Comparison of ENCODE assay signal across 8 cellular contexts in genomic region chr1:11805454-11806306, GRCh38. TPM values are rescaled to one million over a fixed set of nuclear protein-coding genes. Genes with fewer than 3 reads are reported as not detected.
DNase-seq lines count a peak whose midpoint lies in the region; TF ChIP-seq lines count a peak whose summit lies in the region.

CLCN6 (plus strand) TSS chr1:11806191; CDS start chr1:11806263, 72 bp downstream.
MTHFR (minus strand) TSS chr1:11805964; CDS start chr1:11803116, 2,848 bp downstream.

- H3K36me3 Mint-ChIP-seq in H9 (ENCODE audit: insufficient read depth in 1 of 3, low read depth in 3 of 3) (peaks cover 23 to 43% (median 33%) of the 10 kb centered on the region in 3 experiments), neural crest cell (ENCODE audit: low read depth) (peaks cover 7% of the 10 kb centered on the region)

- peak within 1 kb of the TSS; percentile 59 for H3K14ac ChIP-seq in H9 (ENCODE audit: insufficient read depth, low read length)

- no peaks in the 10 kb centered on the region for H4K20me1 ChIP-seq in H9 (ENCODE audit: control insufficient read depth, insufficient read depth, insufficient read length)

- H2BK120ac ChIP-seq in H9 (ENCODE audit: low read depth, low read length, poor library complexity, severe bottlenecking) = no peak within 1 kb of the TSS

- peak; percentile 99 for DNase-seq in ELR (ENCODE audit: low read depth)
- peak; percentile 100 for DNase-seq in H9
- DNase-seq in MG63 = peak; percentile 99
- DNase-seq in SHP77 treated with DMSO at 0.1 percent for 48 hours (lab: John Stamatoyannopoulos, UW) = peak; percentile 95
- DNase-seq in activated gamma-delta T cell (lab: John Stamatoyannopoulos, UW) = peak; percentile 97
- peak; percentile 99 for DNase-seq in fibroblast of villous mesenchyme (ENCODE audit: low read depth)
- DNase-seq in neural crest cell (ENCODE audit: low read depth, low spot score) = peak; percentile 98

- no peak within 1 kb of the TSS for H3K23ac ChIP-seq in H9 (ENCODE audit: insufficient read length, low read depth, low read length)

- no peak within 1 kb of the TSS for H4K91ac ChIP-seq in H9 (ENCODE audit: insufficient read length, low read depth, low read length)

- H3K4me1 Mint-ChIP-seq in H9 (peaks cover 36 to 48% of the 10 kb centered on the region in 2 experiments), neural crest cell (peaks cover 66% of the 10 kb centered on the region)

- no peak within 1 kb of the TSS for H3K56ac ChIP-seq in H9 (ENCODE audit: insufficient read length, low read depth, low read length)

- peak within 1 kb of the TSS; percentile 99 to 100 (median 99) for H3K27ac Mint-ChIP-seq in H9
- H3K27ac Mint-ChIP-seq in neural crest cell (ENCODE audit: unreplicated experiment) = peak within 1 kb of the TSS; percentile 95

- H2BK12ac ChIP-seq in H9 (ENCODE audit: insufficient read length, low read depth, low read length) = no peak within 1 kb of the TSS

- H3K36me3 ChIP-seq in MG63 (peaks cover 24% of the 10 kb centered on the region), stomach smooth muscle (ENCODE audit: control insufficient read depth in 2 of 2, insufficient read depth in 2 of 2, low read length in 2 of 2) (peaks cover 8 to 12% of the 10 kb centered on the region in 2 donors)

- H3K9me3 Mint-ChIP-seq in H9 (no peaks in the 10 kb centered on the region), neural crest cell (no peaks in the 10 kb centered on the region)

- no peak within 1 kb of the TSS for H3T11ph ChIP-seq in H9 (ENCODE audit: low read length)

- H2AK5ac ChIP-seq in H9 (ENCODE audit: insufficient read length, low read length) = no peak within 1 kb of the TSS

- no peak within 1 kb of the TSS for H2BK20ac ChIP-seq in H9 (ENCODE audit: low read depth, low read length, poor library complexity, severe bottlenecking)

- H3K27ac ChIP-seq in H9 (ENCODE audit: insufficient read length, low read depth, low read length) (no peak within 1 kb of the TSS), stomach smooth muscle (ENCODE audit: low read length) (peak within 1 kb of the TSS; percentile 96)

- H3K4me3 Mint-ChIP-seq in H9 = peak within 1 kb of the TSS; percentile 98 to 99
- H3K4me3 Mint-ChIP-seq in neural crest cell = peak within 1 kb of the TSS; percentile 100

- H4K8ac ChIP-seq in H9 (replicated peaks; ENCODE audit: insufficient read length, low read depth, low read length) = no peak within 1 kb of the TSS

- H3K4me3 ChIP-seq in MG63 (peak within 1 kb of the TSS; percentile 83), fibroblast of villous mesenchyme (ENCODE audit: low read depth, low read length) (peak within 1 kb of the TSS; percentile 89), stomach smooth muscle (ENCODE audit: low read length in 2 of 2) (peak within 1 kb of the TSS; percentile 91 to 93)

- H3K9ac ChIP-seq in H9 (ENCODE audit: extremely low read depth, insufficient read length, low read length) (peak within 1 kb of the TSS; percentile 70), stomach smooth muscle (ENCODE audit: low read length in 2 of 2) (peak within 1 kb of the TSS; percentile 88 to 92)

- H3K9me3 ChIP-seq in H9 (ENCODE audit: control insufficient read depth, low read depth, low read length) = no peaks in the 10 kb centered on the region
- no peaks in the 10 kb centered on the region for H3K9me3 ChIP-seq in MG63
- H3K9me3 ChIP-seq in stomach smooth muscle (ENCODE audit: control insufficient read depth in 2 of 2, low read length in 2 of 2) = no peaks in the 10 kb centered on the region

- TF ChIP-seq CTCF in H9 (conservative IDR thresholded peaks at IDR 0.05) = no peak
- no peak for TF ChIP-seq CTCF in fibroblast of villous mesenchyme (IDR thresholded peaks at IDR 0.05; ENCODE audit: insufficient read depth, low read depth, low read length)
- TF ChIP-seq CTCF in neural crest cell (conservative IDR thresholded peaks at IDR 0.05) = no peak

- peaks cover 7% of the 10 kb centered on the region; the same call in 1 of the 2 replicates for H3K79me2 ChIP-seq in H9 (ENCODE audit: insufficient read depth, low read length)

- H3K4me2 ChIP-seq in H9 (ENCODE audit: insufficient read depth, insufficient read length, low read length) = peak within 1 kb of the TSS; percentile 92

- no CpG with 5 or more reads among the region's 68 CpGs for WGBS in H9 (ENCODE audit: extremely low coverage, insufficient read length, low lambda C conversion rate)

- H3K27me3 ChIP-seq in H9 (ENCODE audit: insufficient read depth, low read length) (no peaks in the 10 kb centered on the region), MG63 (no peaks in the 10 kb centered on the region), stomach smooth muscle (ENCODE audit: control insufficient read depth in 1 of 2, insufficient read depth in 2 of 2, low read length in 2 of 2) (no peaks in the 10 kb centered on the region)

- H4K5ac ChIP-seq in H9 (ENCODE audit: insufficient read length, low read depth, low read length) = no peak within 1 kb of the TSS

- no peak within 1 kb of the TSS for H3K4ac ChIP-seq in H9 (ENCODE audit: low read depth, low read length)

- H2BK15ac ChIP-seq in H9 (ENCODE audit: low read depth, low read length) = no peak within 1 kb of the TSS

- no peaks in the 10 kb centered on the region for H3K79me1 ChIP-seq in H9 (ENCODE audit: insufficient read depth, low read depth, low read length, poor library complexity, severe bottlenecking)

- H3K23me2 ChIP-seq in H9 (ENCODE audit: insufficient read length, low read depth, low read length, poor library complexity, severe bottlenecking) = peaks cover 13% of the 10 kb centered on the region

- H2BK5ac ChIP-seq in H9 (ENCODE audit: insufficient read length, low read length) = no peak within 1 kb of the TSS

- H3K18ac ChIP-seq in H9 (ENCODE audit: insufficient read length, low read depth, low read length) = peak within 1 kb of the TSS; percentile 50

- no peak within 1 kb of the TSS for H2AFZ ChIP-seq in H9 (ENCODE audit: low read length)

- H3K4me1 ChIP-seq in H9 (ENCODE audit: insufficient read depth, low read length) (peaks cover 3% of the 10 kb centered on the region; the same call in 1 of the 2 replicates), stomach smooth muscle (ENCODE audit: control insufficient read depth, insufficient read depth, low read length) (peaks cover 50% of the 10 kb centered on the region)

- H3K27me3 Mint-ChIP-seq in H9 (ENCODE audit: low read depth) (no peaks in the 10 kb centered on the region; the same call in 1 of the 2 replicates), neural crest cell (ENCODE audit: low read depth) (no peaks in the 10 kb centered on the region)

RNA-seq across cellular contexts. Expression of gene CLCN6, which starts in this region (rescaled TPM):
- 20.5 and 20.7 TPM in 2 replicates for total RNA-seq in H9 (2021)
- 1.5 and 6.1 TPM in 2 replicates for total RNA-seq in MG63 (2014; rRNA removed; shearing (Covaris generic); ENCODE audit: low replicate concordance)
- total RNA-seq in fibroblast of villous mesenchyme = 18.6 and 19.0 TPM in 2 replicates
- total RNA-seq in neural crest cell = 56.2 and 56.3 TPM in 2 replicates

RNA-seq across cellular contexts. Expression of gene MTHFR, which starts in this region (rescaled TPM):
- total RNA-seq in H9 (2021) = 18.2 and 18.4 TPM in 2 replicates
- total RNA-seq in MG63 (2014; rRNA removed; shearing (Covaris generic); ENCODE audit: low replicate concordance) = 3.8 and 7.8 TPM in 2 replicates
- 21.6 and 23.5 TPM in 2 replicates for total RNA-seq in fibroblast of villous mesenchyme
- 28.7 and 29.6 TPM in 2 replicates for total RNA-seq in neural crest cell
